8 cellular contexts compared by ENCODE assay signal in genomic region chr15:101251830-101252820, GRCh38. TPM values are rescaled to one million over a fixed set of nuclear protein-coding genes. Genes with fewer than 3 reads are reported as not detected.
DNase-seq lines count a peak whose midpoint lies in the region; ATAC-seq, FAIRE-seq and TF ChIP-seq lines count a peak whose summit lies in the region.

CHSY1 (minus strand) TSS chr15:101252048; CDS start chr15:101251456, 592 bp downstream.

- H3K9me3 Mint-ChIP-seq in activated T-cell treated with anti-CD3 and anti-CD28 coated beads, Interleukin-2, amount 50 U/mL, for 72 hours, result no peaks in the 10 kb centered on the region
- no peaks in the 10 kb centered on the region for H3K9me3 Mint-ChIP-seq in naive B cell
- H3K9me3 Mint-ChIP-seq in stimulated activated effector memory CD8-positive, alpha-beta T cell treated with anti-CD3 and anti-CD28 coated beads, Interleukin-12 subunit alpha, Interleukin-12 subunit beta, amount 100 ng/mL, for 72 hours, result no peaks in the 10 kb centered on the region

- H3K9ac ChIP-seq in HUES48 (ENCODE audit: low read depth, low read length), result peak within 1 kb of the TSS; percentile 75

- ATAC-seq in GM21390 (IDR thresholded peaks at IDR 0.05; ENCODE audit: unreplicated experiment), result peak; percentile 69
- peak; percentile 82 to 86 for ATAC-seq in activated T-cell treated with anti-CD3 and anti-CD28 coated beads, Interleukin-2, amount 50 U/mL, for 72 hours (replicated peaks in 1 of 2)
- peak; percentile 74 to 78 for ATAC-seq in naive B cell (ENCODE audit: low read depth in 2 of 2)
- ATAC-seq in stimulated activated effector memory CD8-positive, alpha-beta T cell treated with anti-CD3 and anti-CD28 coated beads, Interleukin-12 subunit alpha, Interleukin-12 subunit beta, amount 100 ng/mL, for 72 hours, result peak; percentile 89

- intact Hi-C loops in esophagus squamous epithelium (cut with DNase I), result no loop called here

- H3K4me1 Mint-ChIP-seq in activated T-cell treated with anti-CD3 and anti-CD28 coated beads, Interleukin-2, amount 50 U/mL, for 72 hours (ENCODE audit: low read depth), result peaks cover 62% of the 10 kb centered on the region
- peaks cover 15 to 43% (median 43%) of the 10 kb centered on the region in 3 donors for H3K4me1 Mint-ChIP-seq in naive B cell
- H3K4me1 Mint-ChIP-seq in stimulated activated effector memory CD8-positive, alpha-beta T cell treated with anti-CD3 and anti-CD28 coated beads, Interleukin-12 subunit alpha, Interleukin-12 subunit beta, amount 100 ng/mL, for 72 hours, result peaks cover 54% of the 10 kb centered on the region

- TF ChIP-seq POLR2A in esophagus squamous epithelium (IDR thresholded peaks at IDR 0.05), result peak in 3 of 4 donors; percentile 63 to 95 (median 93)

- peak within 1 kb of the TSS; percentile 47 for H3K27ac ChIP-seq in HUES48 (ENCODE audit: low read depth, low read length)
- peak within 1 kb of the TSS; percentile 85 to 99 (median 94) for H3K27ac ChIP-seq in esophagus squamous epithelium

- H3K9me3 ChIP-seq in HUES48 (ENCODE audit: control insufficient read depth, insufficient read depth, low read length) (no peaks in the 10 kb centered on the region), esophagus squamous epithelium (no peaks in the 10 kb centered on the region)

- H3K36me3 ChIP-seq in HUES48 (ENCODE audit: control insufficient read depth, insufficient read depth, low read length) (peaks cover 13% of the 10 kb centered on the region; the same call in 1 of the 2 replicates), esophagus squamous epithelium (no peaks in the 10 kb centered on the region)

- no peaks in the 10 kb centered on the region for H3K27me3 Mint-ChIP-seq in activated T-cell treated with anti-CD3 and anti-CD28 coated beads, Interleukin-2, amount 50 U/mL, for 72 hours (ENCODE audit: low read depth)
- no peaks in the 10 kb centered on the region for H3K27me3 Mint-ChIP-seq in naive B cell

- H3K4me1 ChIP-seq in HUES48 (ENCODE audit: control insufficient read depth, insufficient read depth, low read length), result peaks cover 30% of the 10 kb centered on the region
- peaks cover 29 to 53% (median 35%) of the 10 kb centered on the region in 3 donors for H3K4me1 ChIP-seq in esophagus squamous epithelium

- FAIRE-seq in D721Med (lab: Jason Lieb, UNC) (no peak), RCC 7860 (lab: Jason Lieb, UNC) (no peak)

- peak within 1 kb of the TSS; percentile 94 for H3K27ac Mint-ChIP-seq in activated T-cell treated with anti-CD3 and anti-CD28 coated beads, Interleukin-2, amount 50 U/mL, for 72 hours
- H3K27ac Mint-ChIP-seq in naive B cell, result peak within 1 kb of the TSS; percentile 72 to 97 (median 90)
- H3K27ac Mint-ChIP-seq in stimulated activated effector memory CD8-positive, alpha-beta T cell treated with anti-CD3 and anti-CD28 coated beads, Interleukin-12 subunit alpha, Interleukin-12 subunit beta, amount 100 ng/mL, for 72 hours, result peak within 1 kb of the TSS; percentile 93

- TF ChIP-seq CTCF in D721Med (IDR thresholded peaks at IDR 0.05; ENCODE audit: insufficient read depth, missing control alignments), result peak; percentile 23
- peak in 2 of 6 experiments; percentile 7 to 12 for TF ChIP-seq CTCF in esophagus squamous epithelium (IDR thresholded peaks at IDR 0.05)

- WGBS in esophagus squamous epithelium, 2 donors, result 2 to 8% methylated on average over 6 to 15 of the region's 108 CpGs

- H3K36me3 Mint-ChIP-seq in activated T-cell treated with anti-CD3 and anti-CD28 coated beads, Interleukin-2, amount 50 U/mL, for 72 hours (ENCODE audit: insufficient read depth in 2 of 2), result peaks cover 0 to 4% of the 10 kb centered on the region in 2 donors
- no peaks in the 10 kb centered on the region for H3K36me3 Mint-ChIP-seq in naive B cell
- peaks cover 54% of the 10 kb centered on the region for H3K36me3 Mint-ChIP-seq in stimulated activated effector memory CD8-positive, alpha-beta T cell treated with anti-CD3 and anti-CD28 coated beads, Interleukin-12 subunit alpha, Interleukin-12 subunit beta, amount 100 ng/mL, for 72 hours

- H3K27me3 ChIP-seq in HUES48 (ENCODE audit: control insufficient read depth, insufficient read depth, low read length) (peaks cover 8% of the 10 kb centered on the region; the same call in 1 of the 2 replicates), esophagus squamous epithelium (no peaks in the 10 kb centered on the region)

- DNase-seq in D721Med (ENCODE audit: insufficient read length, low spot score) (peak; percentile 67), RCC 7860 (ENCODE audit: low spot score) (peak; percentile 76), esophagus squamous epithelium (lab: John Stamatoyannopoulos, UW) (peak; percentile 47), naive B cell (peak; percentile 94)
- peak; percentile 93 for DNase-seq in activated T-cell treated with anti-CD3 and anti-CD28 coated beads, Interleukin-2, amount 50 U/mL, for 72 hours
- peak; percentile 84 to 95 for DNase-seq in stimulated activated effector memory CD8-positive, alpha-beta T cell treated with anti-CD3 and anti-CD28 coated beads, Interleukin-12 subunit alpha, Interleukin-12 subunit beta, amount 100 ng/mL, for 72 hours (ENCODE audit: low spot score in 2 of 2)

- peak within 1 kb of the TSS; percentile 86 for H3K4me3 ChIP-seq in HUES48 (ENCODE audit: low read depth, low read length)
- H3K4me3 ChIP-seq in esophagus squamous epithelium, result peak within 1 kb of the TSS; percentile 70 to 95 (median 80)

- H3K4me3 Mint-ChIP-seq in activated T-cell treated with anti-CD3 and anti-CD28 coated beads, Interleukin-2, amount 50 U/mL, for 72 hours, result peak within 1 kb of the TSS; percentile 89 to 92
- H3K4me3 Mint-ChIP-seq in naive B cell, result peak within 1 kb of the TSS; percentile 93 to 99 (median 96)
- H3K4me3 Mint-ChIP-seq in stimulated activated effector memory CD8-positive, alpha-beta T cell treated with anti-CD3 and anti-CD28 coated beads, Interleukin-12 subunit alpha, Interleukin-12 subunit beta, amount 100 ng/mL, for 72 hours, result peak within 1 kb of the TSS; percentile 91

RNA-seq across cellular contexts. Expression of gene CHSY1, which starts in this region (rescaled TPM):
- total RNA-seq in activated T-cell treated with anti-CD3 and anti-CD28 coated beads, Interleukin-2, amount 50 U/mL, for 72 hours, result 10 to 100 TPM; 26.4 to 31.1 TPM
- total RNA-seq in esophagus squamous epithelium, result 10 to 100 TPM in 3 of 4 donors, 1 to 10 TPM in 1; 8.8 to 19.3 (median 11.4) TPM
- polyA plus RNA-seq in naive B cell (ENCODE audit: low read depth in 6 of 6), result 1 to 10 TPM; 2.0 to 3.7 (median 2.5) TPM

Comparison
In these comparisons a context has a peak if more than half of its experiments do, and no peak if none do; other contexts are left out.
1. Peak in every context shown above with its lines: DNase-seq, ATAC-seq, H3K4me3 ChIP-seq and H3K27ac ChIP-seq.